Comparison of ENCODE assay signal across 1 cellular context in the genomic region with DNA sequence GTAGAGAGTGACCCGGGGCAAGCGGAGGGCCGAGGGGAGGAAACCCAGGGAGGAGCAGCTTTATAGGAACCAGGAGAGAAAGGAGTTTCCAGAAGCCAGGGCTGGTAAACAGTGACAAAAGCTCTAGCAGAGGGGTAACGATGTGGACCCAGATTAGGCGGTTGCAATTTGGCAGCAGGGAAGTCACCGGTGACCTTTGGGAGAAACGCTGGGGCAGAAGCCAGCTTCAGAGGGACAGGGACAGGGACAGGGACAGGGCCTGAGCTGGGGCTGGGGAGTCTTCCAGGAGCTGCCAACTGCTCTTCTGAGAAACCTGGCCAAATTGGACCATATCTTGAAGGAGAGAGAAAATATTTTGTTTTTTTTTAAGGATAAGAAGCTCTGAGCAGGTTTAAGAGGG.
TF ChIP-seq lines count a peak whose summit lies in the region.

No MANE protein-coding gene starts in this region.

TF ChIP-seq in liver, 16 proteins besides CTCF, POLR2A, EP300 and RAD21 (continued from another document):
- TF ChIP-seq, protein P1, sequence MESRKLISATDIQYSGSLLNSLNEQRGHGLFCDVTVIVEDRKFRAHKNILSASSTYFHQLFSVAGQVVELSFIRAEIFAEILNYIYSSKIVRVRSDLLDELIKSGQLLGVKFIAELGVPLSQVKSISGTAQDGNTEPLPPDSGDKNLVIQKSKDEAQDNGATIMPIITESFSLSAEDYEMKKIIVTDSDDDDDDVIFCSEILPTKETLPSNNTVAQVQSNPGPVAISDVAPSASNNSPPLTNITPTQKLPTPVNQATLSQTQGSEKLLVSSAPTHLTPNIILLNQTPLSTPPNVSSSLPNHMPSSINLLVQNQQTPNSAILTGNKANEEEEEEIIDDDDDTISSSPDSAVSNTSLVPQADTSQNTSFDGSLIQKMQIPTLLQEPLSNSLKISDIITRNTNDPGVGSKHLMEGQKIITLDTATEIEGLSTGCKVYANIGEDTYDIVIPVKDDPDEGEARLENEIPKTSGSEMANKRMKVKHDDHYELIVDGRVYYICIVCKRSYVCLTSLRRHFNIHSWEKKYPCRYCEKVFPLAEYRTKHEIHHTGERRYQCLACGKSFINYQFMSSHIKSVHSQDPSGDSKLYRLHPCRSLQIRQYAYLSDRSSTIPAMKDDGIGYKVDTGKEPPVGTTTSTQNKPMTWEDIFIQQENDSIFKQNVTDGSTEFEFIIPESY (IDR thresholded peaks at IDR 0.05): no peak
- TF ChIP-seq HNF4G (IDR thresholded peaks at IDR 0.05): no peak
- no peak for TF ChIP-seq NR2F2 (IDR thresholded peaks at IDR 0.05)
- TF ChIP-seq, protein P2, sequence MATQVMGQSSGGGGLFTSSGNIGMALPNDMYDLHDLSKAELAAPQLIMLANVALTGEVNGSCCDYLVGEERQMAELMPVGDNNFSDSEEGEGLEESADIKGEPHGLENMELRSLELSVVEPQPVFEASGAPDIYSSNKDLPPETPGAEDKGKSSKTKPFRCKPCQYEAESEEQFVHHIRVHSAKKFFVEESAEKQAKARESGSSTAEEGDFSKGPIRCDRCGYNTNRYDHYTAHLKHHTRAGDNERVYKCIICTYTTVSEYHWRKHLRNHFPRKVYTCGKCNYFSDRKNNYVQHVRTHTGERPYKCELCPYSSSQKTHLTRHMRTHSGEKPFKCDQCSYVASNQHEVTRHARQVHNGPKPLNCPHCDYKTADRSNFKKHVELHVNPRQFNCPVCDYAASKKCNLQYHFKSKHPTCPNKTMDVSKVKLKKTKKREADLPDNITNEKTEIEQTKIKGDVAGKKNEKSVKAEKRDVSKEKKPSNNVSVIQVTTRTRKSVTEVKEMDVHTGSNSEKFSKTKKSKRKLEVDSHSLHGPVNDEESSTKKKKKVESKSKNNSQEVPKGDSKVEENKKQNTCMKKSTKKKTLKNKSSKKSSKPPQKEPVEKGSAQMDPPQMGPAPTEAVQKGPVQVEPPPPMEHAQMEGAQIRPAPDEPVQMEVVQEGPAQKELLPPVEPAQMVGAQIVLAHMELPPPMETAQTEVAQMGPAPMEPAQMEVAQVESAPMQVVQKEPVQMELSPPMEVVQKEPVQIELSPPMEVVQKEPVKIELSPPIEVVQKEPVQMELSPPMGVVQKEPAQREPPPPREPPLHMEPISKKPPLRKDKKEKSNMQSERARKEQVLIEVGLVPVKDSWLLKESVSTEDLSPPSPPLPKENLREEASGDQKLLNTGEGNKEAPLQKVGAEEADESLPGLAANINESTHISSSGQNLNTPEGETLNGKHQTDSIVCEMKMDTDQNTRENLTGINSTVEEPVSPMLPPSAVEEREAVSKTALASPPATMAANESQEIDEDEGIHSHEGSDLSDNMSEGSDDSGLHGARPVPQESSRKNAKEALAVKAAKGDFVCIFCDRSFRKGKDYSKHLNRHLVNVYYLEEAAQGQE (IDR thresholded peaks at IDR 0.05): peak; percentile 25
- no peak for TF ChIP-seq TAF1 (conservative IDR thresholded peaks at IDR 0.05)
- no peak for TF ChIP-seq FOXA1 (IDR thresholded peaks at IDR 0.05)
- peak; percentile 75 to 78 for TF ChIP-seq HNF4A (conservative IDR thresholded peaks at IDR 0.05)
- TF ChIP-seq, protein P3, sequence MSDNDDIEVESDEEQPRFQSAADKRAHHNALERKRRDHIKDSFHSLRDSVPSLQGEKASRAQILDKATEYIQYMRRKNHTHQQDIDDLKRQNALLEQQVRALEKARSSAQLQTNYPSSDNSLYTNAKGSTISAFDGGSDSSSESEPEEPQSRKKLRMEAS (IDR thresholded peaks at IDR 0.05): no peak
- no peak for TF ChIP-seq EGR1 (IDR thresholded peaks at IDR 0.05; ENCODE audit: low read depth in 2 of 2)
- TF ChIP-seq FOXA2 (IDR thresholded peaks at IDR 0.05): no peak
- TF ChIP-seq RXRA (IDR thresholded peaks at IDR 0.05): peak; percentile 77 to 81
- no peak for TF ChIP-seq GABPA (IDR thresholded peaks at IDR 0.05 in 1 of 2, conservative IDR thresholded peaks at IDR 0.05 in 1 of 2)
- TF ChIP-seq, protein P4, sequence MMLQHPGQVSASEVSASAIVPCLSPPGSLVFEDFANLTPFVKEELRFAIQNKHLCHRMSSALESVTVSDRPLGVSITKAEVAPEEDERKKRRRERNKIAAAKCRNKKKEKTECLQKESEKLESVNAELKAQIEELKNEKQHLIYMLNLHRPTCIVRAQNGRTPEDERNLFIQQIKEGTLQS (IDR thresholded peaks at IDR 0.05): no peak
- TF ChIP-seq JUND (IDR thresholded peaks at IDR 0.05): no peak
- TF ChIP-seq YY1 (IDR thresholded peaks at IDR 0.05): peak; percentile 51
TF ChIP-seq in liver: peak in this region for 5.
